Comparison of ENCODE assay signal across 21 cellular contexts in the genomic region with DNA sequence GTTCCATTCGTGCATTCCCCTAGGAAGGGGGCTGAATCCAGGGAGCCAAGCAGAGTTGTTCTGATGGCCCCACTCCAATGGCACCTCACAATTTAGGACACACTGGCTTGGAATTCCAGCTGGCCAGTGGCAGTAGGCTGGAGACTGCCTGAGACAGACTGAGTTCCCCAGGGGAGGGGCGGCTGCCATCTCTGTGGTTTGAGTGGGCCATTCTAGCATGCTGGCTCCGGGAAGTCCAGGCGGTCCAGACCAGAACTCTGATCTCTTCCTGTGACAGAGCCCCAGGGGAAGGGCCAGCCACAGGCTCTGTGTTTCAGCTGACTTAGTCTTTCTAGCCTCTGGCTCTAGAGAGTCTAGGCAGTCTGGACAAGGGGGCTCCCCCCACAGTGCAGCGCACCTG.
"Had no signal": no experiment of that assay in that cellular context is flagged by ENCODE, and none has a peak within 500 bp of the region (broad histone marks: within the 10 kb centered on the region; RNA-seq: fewer than 3 reads in every experiment).

No MANE protein-coding gene starts in this region.

- H3K9ac ChIP-seq: SK-N-SH had no signal

- H3K4me2 ChIP-seq: SK-N-SH had no signal

- H3K9me3 ChIP-seq: SK-N-SH had no signal

- H3K27me3 ChIP-seq: MG63 had no signal

- DNase-seq: Karpas-422, KG1, MG63, NCI-H1092, NCI-H1105 treated with DMSO at 0.1 percent for 48 hours, NCI-H1417 treated with DMSO at 0.1 percent for 48 hours, NCI-H146, NCI-H1694 treated with DMSO at 0.1 percent for 48 hours, NCI-H1930, NCI-H2081, NCI-H2107, NCI-H2171, NCI-H226, NCI-H446, NCI-H510A, NCI-H524 treated with DMSO at 0.1 percent for 48 hours, NCI-H69, NCI-H774, Right ventricle myocardium superior, RPMI8226, SK-N-SH had no signal

- H3K36me3 ChIP-seq: MG63 had no signal

- H3K4me3 ChIP-seq: MG63 had no signal
